8 cellular contexts compared by ENCODE assay signal in genomic region chr15:59622289-59622688, GRCh38. TPM values are rescaled to one million over a fixed set of nuclear protein-coding genes. Genes with fewer than 3 reads are reported as not detected.
DNase-seq lines count a peak whose midpoint lies in the region; ATAC-seq and TF ChIP-seq lines count a peak whose summit lies in the region.

No MANE protein-coding gene starts in this region.

- no peak overlapping the region for H3K4me3 ChIP-seq in fibroblast of lung (replicated peaks in 1 of 4; ENCODE audit: control extremely low read depth in 1 of 4, insufficient read depth in 1 of 4, low read depth in 3 of 4, low read length in 4 of 4)

- H3K36me3 Mint-ChIP-seq in activated CD4-positive, alpha-beta T cell treated with anti-CD3 and anti-CD28 coated beads, Interleukin-2, amount 10 ng/mL, durations not matched to agents 24 days and 14 days (ENCODE audit: low read depth) = no peaks in the 10 kb centered on the region

- TF ChIP-seq CTCF in AG09319 (IDR thresholded peaks at IDR 0.05; ENCODE audit: low read depth, low read length) (peak; percentile 39), fibroblast of lung (conservative IDR thresholded peaks at IDR 0.05 in 1 of 2, IDR thresholded peaks at IDR 0.05 in 1 of 2; ENCODE audit: low read depth in 1 of 2, low read length in 2 of 2) (peak; percentile 32 to 36)

- H3K36me3 ChIP-seq in fibroblast of lung (ENCODE audit: control insufficient read depth, insufficient read depth, low read length) = no peaks in the 10 kb centered on the region

- H2AFZ ChIP-seq in fibroblast of lung (ENCODE audit: low read length) = no peak overlapping the region

- no peak overlapping the region for H3K27ac Mint-ChIP-seq in activated CD4-positive, alpha-beta T cell treated with anti-CD3 and anti-CD28 coated beads, Interleukin-2, amount 10 ng/mL, durations not matched to agents 24 days and 14 days

- no peaks in the 10 kb centered on the region for H3K4me1 Mint-ChIP-seq in activated CD4-positive, alpha-beta T cell treated with anti-CD3 and anti-CD28 coated beads, Interleukin-2, amount 10 ng/mL, durations not matched to agents 24 days and 14 days

- ATAC-seq in GM19023 (IDR thresholded peaks at IDR 0.05; ENCODE audit: unreplicated experiment) = peak; percentile 84
- ATAC-seq in GM18520 (IDR thresholded peaks at IDR 0.05; ENCODE audit: unreplicated experiment) = no peak

- no peak overlapping the region for H3K4me3 Mint-ChIP-seq in activated CD4-positive, alpha-beta T cell treated with anti-CD3 and anti-CD28 coated beads, Interleukin-2, amount 10 ng/mL, durations not matched to agents 24 days and 14 days

- H4K20me1 ChIP-seq in fibroblast of lung (ENCODE audit: control insufficient read depth, extremely low read depth, insufficient read depth, low read length) = no peaks in the 10 kb centered on the region

- H3K27ac ChIP-seq in fibroblast of lung (ENCODE audit: insufficient read depth, low read length) = no peak overlapping the region

- no peaks in the 10 kb centered on the region for H3K79me2 ChIP-seq in fibroblast of lung (ENCODE audit: control insufficient read depth, insufficient read depth, low read length)

- H3K4me1 ChIP-seq in fibroblast of lung (ENCODE audit: control insufficient read depth, extremely low read depth, insufficient read depth, low read length) = no peaks in the 10 kb centered on the region

- DNase-seq in AG09319 (ENCODE audit: extremely low read depth, low read depth) (no peak), Kasumi-1 (lab: John Stamatoyannopoulos, UW) (peak; percentile 26 to 35), fibroblast of lung (ENCODE audit: low read depth in 2 of 2) (peak; percentile 27 to 43), NCI-H2029 (lab: John Stamatoyannopoulos, UW) (no peak)
- peak; percentile 79 for DNase-seq in activated CD4-positive, alpha-beta T cell treated with anti-CD3 and anti-CD28 coated beads, Interleukin-2, amount 10 ng/mL, durations not matched to agents 24 days and 14 days
- peak; percentile 32 for DNase-seq in stimulated activated CD4-positive, alpha-beta T cell treated with anti-CD3 and anti-CD28 coated beads, Interleukin-4, amount 100 ng/mL, for 1 hour

- no peaks in the 10 kb centered on the region for H3K9me3 Mint-ChIP-seq in activated CD4-positive, alpha-beta T cell treated with anti-CD3 and anti-CD28 coated beads, Interleukin-2, amount 10 ng/mL, durations not matched to agents 24 days and 14 days

- peaks cover 8% of the 10 kb centered on the region for H3K27me3 ChIP-seq in fibroblast of lung (ENCODE audit: control insufficient read depth, insufficient read depth, low read length)

- no peak overlapping the region for H3K9ac ChIP-seq in fibroblast of lung (ENCODE audit: insufficient read depth, low read length)

- intact Hi-C loops in activated CD4-positive, alpha-beta T cell treated with anti-CD3 and anti-CD28 coated beads, Interleukin-2, amount 10 ng/mL, durations not matched to agents 24 days and 14 days (cut with micrococcal nuclease) = loop anchor here (1.0 kb wide), 1 partner anchor 90 kb away; no protein-coding TSS in a partner anchor

- H3K27me3 Mint-ChIP-seq in activated CD4-positive, alpha-beta T cell treated with anti-CD3 and anti-CD28 coated beads, Interleukin-2, amount 10 ng/mL, durations not matched to agents 24 days and 14 days = peaks cover 10% of the 10 kb centered on the region

- H3K4me2 ChIP-seq in fibroblast of lung (ENCODE audit: extremely low read depth, insufficient read depth, low read length) = no peak overlapping the region

- H3K9me3 ChIP-seq in fibroblast of lung (ENCODE audit: control insufficient read depth, insufficient read depth, low read depth, low read length) = no peaks in the 10 kb centered on the region

RNA-seq across cellular contexts. Expression of gene GCNT3, which starts 10.7 kb away (rescaled TPM):
- not detected in 2 replicates for total RNA-seq in activated CD4-positive, alpha-beta T cell treated with anti-CD3 and anti-CD28 coated beads, Interleukin-2, amount 10 ng/mL, durations not matched to agents 24 days and 14 days
- 0.17 and 0.26 TPM in 2 replicates for total RNA-seq in fibroblast of lung
- 0.11 and 0.16 TPM in 2 replicates for polyA plus RNA-seq in fibroblast of lung
- 0.07 and 0.08 TPM in 2 replicates for polyA plus RNA-seq in fibroblast of lung (2012)
- polyA minus RNA-seq in fibroblast of lung (ENCODE audit: low replicate concordance) = not detected in 2 replicates

RNA-seq across cellular contexts. Expression of gene GTF2A2, which starts 35.0 kb away (rescaled TPM):
- total RNA-seq in activated CD4-positive, alpha-beta T cell treated with anti-CD3 and anti-CD28 coated beads, Interleukin-2, amount 10 ng/mL, durations not matched to agents 24 days and 14 days = 192 and 200 TPM in 2 replicates
- 44.7 and 49.7 TPM in 2 replicates for total RNA-seq in fibroblast of lung
- polyA plus RNA-seq in fibroblast of lung = 65.0 and 66.2 TPM in 2 replicates
- polyA plus RNA-seq in fibroblast of lung (2012) = 106 and 109 TPM in 2 replicates
- polyA minus RNA-seq in fibroblast of lung (ENCODE audit: low replicate concordance) = 1.3 and 12.2 TPM in 2 replicates

Comparison
In these comparisons a context has a peak if more than half of its experiments do, and no peak if none do; other contexts are left out.
1. DNase-seq: peak in Kasumi-1 (2 of 2), activated CD4-positive, alpha-beta T cell treated with anti-CD3 and anti-CD28 coated beads, Interleukin-2, amount 10 ng/mL, durations not matched to agents 24 days and 14 days (single experiment), fibroblast of lung (2 of 2) and stimulated activated CD4-positive, alpha-beta T cell treated with anti-CD3 and anti-CD28 coated beads, Interleukin-4, amount 100 ng/mL, for 1 hour (single experiment); none in AG09319 (single experiment) and NCI-H2029 (single experiment).